1 cellular context compared by ENCODE assay signal in the genomic region with DNA sequence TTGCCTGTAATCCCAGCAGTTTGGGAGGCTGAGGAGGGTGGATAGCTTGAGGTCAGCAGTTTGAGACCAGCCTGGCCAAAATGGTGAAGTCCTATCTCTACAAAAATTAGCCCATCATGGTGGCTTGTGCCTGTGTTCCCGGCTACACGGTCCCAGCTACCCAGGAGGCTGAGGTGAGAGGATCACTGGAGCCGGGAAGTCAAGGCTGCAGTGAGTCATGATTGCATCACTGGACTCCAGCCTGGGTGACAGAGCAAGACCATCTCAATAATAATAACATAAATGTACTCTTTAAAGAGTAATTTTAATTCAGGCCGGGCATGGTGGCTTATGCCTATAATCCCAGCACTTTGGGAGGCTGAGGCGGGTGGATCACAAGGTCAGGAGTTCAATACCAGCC.
TF ChIP-seq lines count a peak whose summit lies in the region.

No MANE protein-coding gene starts in this region.

TF ChIP-seq in HepG2, 621 proteins besides CTCF, POLR2A, EP300 and RAD21:
- no peak for TF ChIP-seq MYNN (CRISPR knock-in tag; IDR thresholded peaks at IDR 0.05; ENCODE audit: low read depth)
- TF ChIP-seq FOSL1 (CRISPR knock-in tag; IDR thresholded peaks at IDR 0.05; ENCODE audit: borderline replicate concordance), result peak; percentile 18; the same call in 1 of the 2 replicates
- peak; percentile 56 for TF ChIP-seq CEBPG (CRISPR knock-in tag; IDR thresholded peaks at IDR 0.05)
- no peak for TF ChIP-seq ZNF335 (CRISPR knock-in tag; IDR thresholded peaks at IDR 0.05)
- peak; percentile 62; the same call in 1 of the 2 replicates for TF ChIP-seq ATF3 (CRISPR knock-in tag; IDR thresholded peaks at IDR 0.05)
- TF ChIP-seq HOXD1 (CRISPR knock-in tag; IDR thresholded peaks at IDR 0.05), result no peak
- peak; percentile 91 for TF ChIP-seq FOSL2 (CRISPR knock-in tag; IDR thresholded peaks at IDR 0.05)
- TF ChIP-seq, protein P1, sequence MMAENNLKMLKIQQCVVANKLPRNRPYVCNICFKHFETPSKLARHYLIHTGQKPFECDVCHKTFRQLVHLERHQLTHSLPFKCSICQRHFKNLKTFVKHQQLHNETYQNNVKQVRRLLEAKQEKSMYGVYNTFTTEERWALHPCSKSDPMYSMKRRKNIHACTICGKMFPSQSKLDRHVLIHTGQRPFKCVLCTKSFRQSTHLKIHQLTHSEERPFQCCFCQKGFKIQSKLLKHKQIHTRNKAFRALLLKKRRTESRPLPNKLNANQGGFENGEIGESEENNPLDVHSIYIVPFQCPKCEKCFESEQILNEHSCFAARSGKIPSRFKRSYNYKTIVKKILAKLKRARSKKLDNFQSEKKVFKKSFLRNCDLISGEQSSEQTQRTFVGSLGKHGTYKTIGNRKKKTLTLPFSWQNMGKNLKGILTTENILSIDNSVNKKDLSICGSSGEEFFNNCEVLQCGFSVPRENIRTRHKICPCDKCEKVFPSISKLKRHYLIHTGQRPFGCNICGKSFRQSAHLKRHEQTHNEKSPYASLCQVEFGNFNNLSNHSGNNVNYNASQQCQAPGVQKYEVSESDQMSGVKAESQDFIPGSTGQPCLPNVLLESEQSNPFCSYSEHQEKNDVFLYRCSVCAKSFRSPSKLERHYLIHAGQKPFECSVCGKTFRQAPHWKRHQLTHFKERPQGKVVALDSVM (CRISPR knock-in tag; IDR thresholded peaks at IDR 0.05), result peak; percentile 72; the same call in 1 of the 2 replicates
- TF ChIP-seq, protein P2, sequence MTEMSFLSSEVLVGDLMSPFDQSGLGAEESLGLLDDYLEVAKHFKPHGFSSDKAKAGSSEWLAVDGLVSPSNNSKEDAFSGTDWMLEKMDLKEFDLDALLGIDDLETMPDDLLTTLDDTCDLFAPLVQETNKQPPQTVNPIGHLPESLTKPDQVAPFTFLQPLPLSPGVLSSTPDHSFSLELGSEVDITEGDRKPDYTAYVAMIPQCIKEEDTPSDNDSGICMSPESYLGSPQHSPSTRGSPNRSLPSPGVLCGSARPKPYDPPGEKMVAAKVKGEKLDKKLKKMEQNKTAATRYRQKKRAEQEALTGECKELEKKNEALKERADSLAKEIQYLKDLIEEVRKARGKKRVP (CRISPR knock-in tag; IDR thresholded peaks at IDR 0.05), result peak in 1 of 2 experiments; percentile 72; a peak in 2 of 4 replicates
- TF ChIP-seq CEBPB (IDR thresholded peaks at IDR 0.05; ENCODE audit: borderline replicate concordance, low read depth, low read length), result peak; percentile 76
